In genomic region chr5:60386398-60386797, GRCh38 we compare ENCODE assay signal across 31 cellular contexts.
"Had no signal": no experiment of that assay in that cellular context is flagged by ENCODE, and none has a peak within 500 bp of the region (broad histone marks: within the 10 kb centered on the region; RNA-seq: fewer than 3 reads in every experiment).

No MANE protein-coding gene starts in this region.

- DNase-seq: activated CD8-positive, alpha-beta memory T cell treated with anti-CD3 and anti-CD28 coated beads for 24 hours; activated CD8-positive, alpha-beta memory T cell treated with anti-CD3 and anti-CD28 coated beads, Interleukin-2, amount 50 U/mL, for 4 hours; activated naive CD4-positive, alpha-beta T cell; activated T-cell treated with anti-CD3 and anti-CD28 coated beads, Interleukin-2, amount 50 U/mL, for 4 hours; adrenal gland; colonic mucosa; dorsolateral prefrontal cortex; effector memory CD8-positive, alpha-beta T cell; glutamatergic neuron; left ventricle myocardium superior; mammary epithelial cell; nephron progenitor cell; nucleus accumbens; stimulated activated CD4-positive, alpha-beta T cell treated with anti-CD3 and anti-CD28 coated beads, Interleukin-15, amount 100 ng/mL, for 24 hours; stomach; T-cell; WERI-Rb-1 had no signal

- H3K27me3 ChIP-seq: adrenal gland, ascending aorta, breast epithelium, colonic mucosa, dorsolateral prefrontal cortex, esophagus muscularis mucosa, hepatocyte, stomach had no signal

- H3K36me3 Mint-ChIP-seq: activated naive CD8-positive, alpha-beta T cell; mesothelial cell of epicardium; stimulated activated memory B cell treated with anti-CD40 and anti-IgM and Interleukin-4, amounts not matched to agents 10 μg/mL and 1 μg/mL and 100 μg/mL, for 72 hours; T-cell had no signal

- H3K4me1 Mint-ChIP-seq: central memory CD8-positive, alpha-beta T cell; stimulated activated memory B cell treated with anti-CD40 and anti-IgM and Interleukin-4, amounts not matched to agents 10 μg/mL and 1 μg/mL and 100 μg/mL, for 72 hours; T-cell had no signal

- H3K27ac ChIP-seq: adrenal gland, breast epithelium, colonic mucosa, dorsolateral prefrontal cortex, hepatocyte, parathyroid adenoma, WERI-Rb-1 had no signal

- H3K9me3 Mint-ChIP-seq: activated T-helper 2 cell treated with anti-CD3 and anti-CD28 coated beads, Interferon-gamma antibody, Interleukin-2, Interleukin-4, amounts not matched to agents 10 μg/mL and 5 μg/mL and 100 μg/mL, durations not matched to agents 14 hours and 24 hours and 36 hours; mesothelial cell of epicardium; nephron progenitor cell; stimulated activated memory B cell treated with anti-CD40 and anti-IgM and Interleukin-4, amounts not matched to agents 10 μg/mL and 1 μg/mL and 100 μg/mL, for 72 hours; T-helper 2 cell treated with Interferon-gamma antibody and Interleukin-4, amounts not matched to agents 5 μg/mL and 100 μg/mL, for 36 hours; type B pancreatic cell had no signal

- H3K4me3 Mint-ChIP-seq: activated naive CD8-positive, alpha-beta T cell; activated T-cell treated with anti-CD3 and anti-CD28 coated beads, Interleukin-2, amount 50 U/mL, for 4 hours; central memory CD8-positive, alpha-beta T cell; effector memory CD8-positive, alpha-beta T cell; mesothelial cell of epicardium; nephron progenitor cell; stimulated activated memory B cell treated with anti-CD40 and anti-IgM and Interleukin-4, amounts not matched to agents 10 μg/mL and 1 μg/mL and 100 μg/mL, for 72 hours; T-cell; T-helper 2 cell treated with Interferon-gamma antibody and Interleukin-4, amounts not matched to agents 5 μg/mL and 100 μg/mL, for 36 hours; type B pancreatic cell had no signal

- H3K36me3 ChIP-seq: adrenal gland, ascending aorta, breast epithelium, colonic mucosa, esophagus muscularis mucosa, stomach, WERI-Rb-1 had no signal

- H3K27ac Mint-ChIP-seq: activated naive CD8-positive, alpha-beta T cell; activated T-helper 2 cell treated with anti-CD3 and anti-CD28 coated beads, Interferon-gamma antibody, Interleukin-2, Interleukin-4, amounts not matched to agents 10 μg/mL and 5 μg/mL and 100 μg/mL, durations not matched to agents 14 hours and 24 hours and 36 hours; effector memory CD8-positive, alpha-beta T cell; mesothelial cell of epicardium; nephron progenitor cell; stimulated activated memory B cell treated with anti-CD40 and anti-IgM and Interleukin-4, amounts not matched to agents 10 μg/mL and 1 μg/mL and 100 μg/mL, for 72 hours; T-cell; T-helper 2 cell treated with Interferon-gamma antibody and Interleukin-4, amounts not matched to agents 5 μg/mL and 100 μg/mL, for 36 hours; type B pancreatic cell had no signal

- H3K27me3 Mint-ChIP-seq: activated naive CD8-positive, alpha-beta T cell; effector memory CD8-positive, alpha-beta T cell; stimulated activated memory B cell treated with anti-CD40 and anti-IgM and Interleukin-4, amounts not matched to agents 10 μg/mL and 1 μg/mL and 100 μg/mL, for 72 hours; T-cell had no signal

- H3K4me3 ChIP-seq: adrenal gland, ascending aorta, breast epithelium, colonic mucosa, dorsolateral prefrontal cortex, esophagus muscularis mucosa, hepatocyte, smooth muscle cell, stomach had no signal

- H3K4me1 ChIP-seq: adrenal gland, breast epithelium, colonic mucosa, parathyroid adenoma had no signal

- H3K9me3 ChIP-seq: adrenal gland, ascending aorta, breast epithelium, colonic mucosa, esophagus muscularis mucosa, stomach had no signal

- ATAC-seq: activated T-cell treated with anti-CD3 and anti-CD28 coated beads, Interleukin-2, amount 50 U/mL, for 4 hours; effector memory CD8-positive, alpha-beta T cell; left ventricle myocardium superior; sciatic nerve; stimulated activated memory B cell treated with anti-CD40 and anti-IgM and Interleukin-4, amounts not matched to agents 10 μg/mL and 1 μg/mL and 100 μg/mL, for 72 hours; T-cell had no signal
